ENCODE assay signal across 1 cellular context in genomic region chr10:126803394-126803793, GRCh38.
TF ChIP-seq lines count a peak whose summit lies in the region.

No MANE protein-coding gene starts in this region.

TF ChIP-seq in HCT116, 20 proteins besides CTCF, POLR2A, EP300 and RAD21 (continued from another document):
- TF ChIP-seq REST (IDR thresholded peaks at IDR 0.05; ENCODE audit: low read depth): no peak
- TF ChIP-seq ZNF274 (IDR thresholded peaks at IDR 0.05; ENCODE audit: low read depth, low read length): no peak
- no peak for TF ChIP-seq CEBPB (IDR thresholded peaks at IDR 0.05; ENCODE audit: low read depth)
- TF ChIP-seq YY1 (IDR thresholded peaks at IDR 0.05; ENCODE audit: extremely low read depth, insufficient replicate concordance, low read depth, low read length): no peak
